In the genomic region with DNA sequence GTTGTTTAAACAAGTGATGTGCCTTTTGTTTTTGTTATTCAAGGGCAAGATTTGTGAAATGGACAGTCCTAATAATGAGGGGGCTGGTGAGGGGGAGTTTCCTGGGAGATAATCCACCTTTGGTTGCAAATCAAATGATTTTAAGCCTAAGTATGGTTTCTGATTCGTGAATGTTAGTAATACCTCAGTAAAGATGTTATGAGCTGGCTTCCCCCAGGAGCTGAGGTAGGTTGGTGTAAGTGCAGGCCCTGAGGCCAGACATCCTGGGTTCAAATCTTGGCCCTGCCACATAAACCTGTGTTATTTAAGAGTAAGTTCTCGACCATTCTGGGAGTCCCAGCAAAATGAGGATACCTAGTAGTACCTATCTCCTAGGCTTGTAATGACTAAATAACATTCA, we compare ENCODE assay signal across 9 cellular contexts. TPM values are rescaled to one million over a fixed set of nuclear protein-coding genes. Genes with fewer than 3 reads are reported as not detected.
DNase-seq lines count a peak whose midpoint lies in the region; ATAC-seq and TF ChIP-seq lines count a peak whose summit lies in the region.
"Had no signal": no experiment of that assay in that cellular context is flagged by ENCODE, and none has a peak within 500 bp of the region (broad histone marks: within the 10 kb centered on the region; RNA-seq: fewer than 3 reads in every experiment).

No MANE protein-coding gene starts in this region.

- peak overlapping the region; percentile 99 for H3K4me3 Mint-ChIP-seq in nephron progenitor cell

- intact Hi-C loops in HCT116 (cut with micrococcal nuclease): loop anchor here (5.0 kb wide), 1 partner anchor 61 kb away; a partner anchor contains a TSS

- no peak for TF ChIP-seq CTCF in AG09309 (IDR thresholded peaks at IDR 0.05; ENCODE audit: control insufficient read depth, insufficient read depth, low read depth, low read length, missing control alignments)
- no peak for TF ChIP-seq CTCF in HCT116 (IDR thresholded peaks at IDR 0.05 in 2 of 3, conservative IDR thresholded peaks at IDR 0.05 in 1 of 3; ENCODE audit: borderline replicate concordance in 1 of 3, insufficient read depth in 1 of 3, low read depth in 2 of 3, low read length in 2 of 3)
- no peak for TF ChIP-seq CTCF in astrocyte of the cerebellum (IDR thresholded peaks at IDR 0.05; ENCODE audit: low read depth, low read length, missing control alignments)
- no peak for TF ChIP-seq CTCF in nephron progenitor cell (IDR thresholded peaks at IDR 0.05)

- H3K27ac ChIP-seq in HCT116 (ENCODE audit: low read depth, low read length): no peak overlapping the region

- in situ Hi-C loops in astrocyte of the cerebellum (cut with HindIII; ENCODE audit: low sequenced_read_pairs): no loop called here

- POLR2A ChIA-PET in HCT116 (lab: Charles Lee): no interaction called here

- H3K36me3 Mint-ChIP-seq in nephron progenitor cell (ENCODE audit: low read depth): peaks cover 15% of the 10 kb centered on the region

- ATAC-seq in HCT116 (no peak), HG02642 (IDR thresholded peaks at IDR 0.05; ENCODE audit: poor library complexity, unreplicated experiment) (no peak)

- TF ChIP-seq RAD21 in HCT116 (IDR thresholded peaks at IDR 0.05; ENCODE audit: low read depth): no peak

- no peak overlapping the region for H3K9ac ChIP-seq in HCT116 (ENCODE audit: low read length)

- no peak overlapping the region for H2AFZ ChIP-seq in HCT116 (ENCODE audit: low read depth, low read length, poor library complexity, severe bottlenecking)

- H3K27me3 Mint-ChIP-seq in nephron progenitor cell (ENCODE audit: low read depth, poor library complexity): peaks cover 21% of the 10 kb centered on the region

- no peak overlapping the region for H3K27ac Mint-ChIP-seq in nephron progenitor cell

- peak overlapping the region; percentile 82 for H3K4me3 ChIP-seq in AG09309 (ENCODE audit: control insufficient read depth, low read depth, low read length)
- peak overlapping the region in 1 of 2 experiments; percentile 97; a peak in 2 of 4 replicates for H3K4me3 ChIP-seq in HCT116 (replicated peaks in 1 of 2; ENCODE audit: low read depth in 1 of 2, low read length in 2 of 2)
- peak overlapping the region; percentile 97 for H3K4me3 ChIP-seq in astrocyte of the cerebellum (ENCODE audit: low read depth, low read length)

- peaks cover 39% of the 10 kb centered on the region for H3K4me1 Mint-ChIP-seq in nephron progenitor cell

- H3K27me3 ChIP-seq in HCT116 (ENCODE audit: insufficient read depth, low read length): no peaks in the 10 kb centered on the region

- peaks cover 0 to 4% of the 10 kb centered on the region in 2 experiments; a peak in 1 of 4 replicates for H3K36me3 ChIP-seq in HCT116 (ENCODE audit: control insufficient read depth in 1 of 2, insufficient read depth in 2 of 2, low read length in 2 of 2)

- RAD21 ChIA-PET in HCT116 (lab: Charles Lee; ENCODE audit: low non-redundant PET in 1 of 2, low total read pairs in 2 of 2, uncharacterized antibody in 2 of 2, unreplicated experiment in 2 of 2): interaction anchor here in 1 of 2 experiments (1.0 kb wide), 1 partner anchor 90 kb away, joined by 3 read pairs; no protein-coding TSS in a partner anchor

- peak overlapping the region; percentile 90 for H3K4me2 ChIP-seq in HCT116 (ENCODE audit: low read length)

- TF ChIP-seq POLR2A in HCT116 (IDR thresholded peaks at IDR 0.05; ENCODE audit: borderline replicate concordance, extremely low read depth, insufficient read depth, insufficient read length): no peak

- no peaks in the 10 kb centered on the region for H3K9me2 ChIP-seq in HCT116 (ENCODE audit: insufficient read depth)

- CTCF ChIA-PET in HCT116 (lab: Charles Lee): no interaction called here

- no peaks in the 10 kb centered on the region for H4K20me1 ChIP-seq in HCT116 (ENCODE audit: insufficient read depth)

- no peaks in the 10 kb centered on the region for H3K9me3 Mint-ChIP-seq in nephron progenitor cell

- H3K9me3 ChIP-seq in HCT116 (ENCODE audit: control insufficient read depth in 1 of 2, insufficient read depth in 1 of 2, low read depth in 1 of 2, low read length in 2 of 2): no peaks in the 10 kb centered on the region

- BruUV-seq in HCT116 (replicated peaks; lab: Mats Ljungman, UMichigan): TSS peak; percentile 44

- peaks cover 2 to 18% of the 10 kb centered on the region in 2 experiments; a peak in 3 of 4 replicates for H3K4me1 ChIP-seq in HCT116 (ENCODE audit: control insufficient read depth in 1 of 2, insufficient read depth in 2 of 2, low read length in 2 of 2)

- H3K79me2 ChIP-seq in HCT116 (ENCODE audit: insufficient read depth, low read length): peaks cover 9% of the 10 kb centered on the region; the same call in 1 of the 2 replicates

- DNase-seq in AG09309 (ENCODE audit: low read depth) (no peak), HCT116 (ENCODE audit: low read depth, low spot score) (no peak), astrocyte of the cerebellum (ENCODE audit: low read depth) (no peak), nephron progenitor cell (no peak), glomerular visceral epithelial cell (ENCODE audit: extremely low spot score) (no peak), NCI-H526 treated with DMSO at 0.1 percent for 48 hours (lab: John Stamatoyannopoulos, UW) (no peak), SHP77 treated with DMSO at 0.1 percent for 48 hours (lab: John Stamatoyannopoulos, UW) (no peak)
- DNase-seq: NCI-H1417 treated with DMSO at 0.1 percent for 48 hours had no signal

TF ChIP-seq in HCT116, 20 proteins besides CTCF, POLR2A, EP300 and RAD21:
- TF ChIP-seq CEBPB (IDR thresholded peaks at IDR 0.05; ENCODE audit: low read depth): no peak
- no peak for TF ChIP-seq SRF (IDR thresholded peaks at IDR 0.05; ENCODE audit: low read depth)
- no peak for TF ChIP-seq POLR2AphosphoS5 (IDR thresholded peaks at IDR 0.05; ENCODE audit: low read depth, low read length)
- TF ChIP-seq EZH2 (IDR thresholded peaks at IDR 0.05): no peak
- TF ChIP-seq, protein P1, sequence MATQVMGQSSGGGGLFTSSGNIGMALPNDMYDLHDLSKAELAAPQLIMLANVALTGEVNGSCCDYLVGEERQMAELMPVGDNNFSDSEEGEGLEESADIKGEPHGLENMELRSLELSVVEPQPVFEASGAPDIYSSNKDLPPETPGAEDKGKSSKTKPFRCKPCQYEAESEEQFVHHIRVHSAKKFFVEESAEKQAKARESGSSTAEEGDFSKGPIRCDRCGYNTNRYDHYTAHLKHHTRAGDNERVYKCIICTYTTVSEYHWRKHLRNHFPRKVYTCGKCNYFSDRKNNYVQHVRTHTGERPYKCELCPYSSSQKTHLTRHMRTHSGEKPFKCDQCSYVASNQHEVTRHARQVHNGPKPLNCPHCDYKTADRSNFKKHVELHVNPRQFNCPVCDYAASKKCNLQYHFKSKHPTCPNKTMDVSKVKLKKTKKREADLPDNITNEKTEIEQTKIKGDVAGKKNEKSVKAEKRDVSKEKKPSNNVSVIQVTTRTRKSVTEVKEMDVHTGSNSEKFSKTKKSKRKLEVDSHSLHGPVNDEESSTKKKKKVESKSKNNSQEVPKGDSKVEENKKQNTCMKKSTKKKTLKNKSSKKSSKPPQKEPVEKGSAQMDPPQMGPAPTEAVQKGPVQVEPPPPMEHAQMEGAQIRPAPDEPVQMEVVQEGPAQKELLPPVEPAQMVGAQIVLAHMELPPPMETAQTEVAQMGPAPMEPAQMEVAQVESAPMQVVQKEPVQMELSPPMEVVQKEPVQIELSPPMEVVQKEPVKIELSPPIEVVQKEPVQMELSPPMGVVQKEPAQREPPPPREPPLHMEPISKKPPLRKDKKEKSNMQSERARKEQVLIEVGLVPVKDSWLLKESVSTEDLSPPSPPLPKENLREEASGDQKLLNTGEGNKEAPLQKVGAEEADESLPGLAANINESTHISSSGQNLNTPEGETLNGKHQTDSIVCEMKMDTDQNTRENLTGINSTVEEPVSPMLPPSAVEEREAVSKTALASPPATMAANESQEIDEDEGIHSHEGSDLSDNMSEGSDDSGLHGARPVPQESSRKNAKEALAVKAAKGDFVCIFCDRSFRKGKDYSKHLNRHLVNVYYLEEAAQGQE (IDR thresholded peaks at IDR 0.05; ENCODE audit: low read depth): no peak
- TF ChIP-seq, protein P2, sequence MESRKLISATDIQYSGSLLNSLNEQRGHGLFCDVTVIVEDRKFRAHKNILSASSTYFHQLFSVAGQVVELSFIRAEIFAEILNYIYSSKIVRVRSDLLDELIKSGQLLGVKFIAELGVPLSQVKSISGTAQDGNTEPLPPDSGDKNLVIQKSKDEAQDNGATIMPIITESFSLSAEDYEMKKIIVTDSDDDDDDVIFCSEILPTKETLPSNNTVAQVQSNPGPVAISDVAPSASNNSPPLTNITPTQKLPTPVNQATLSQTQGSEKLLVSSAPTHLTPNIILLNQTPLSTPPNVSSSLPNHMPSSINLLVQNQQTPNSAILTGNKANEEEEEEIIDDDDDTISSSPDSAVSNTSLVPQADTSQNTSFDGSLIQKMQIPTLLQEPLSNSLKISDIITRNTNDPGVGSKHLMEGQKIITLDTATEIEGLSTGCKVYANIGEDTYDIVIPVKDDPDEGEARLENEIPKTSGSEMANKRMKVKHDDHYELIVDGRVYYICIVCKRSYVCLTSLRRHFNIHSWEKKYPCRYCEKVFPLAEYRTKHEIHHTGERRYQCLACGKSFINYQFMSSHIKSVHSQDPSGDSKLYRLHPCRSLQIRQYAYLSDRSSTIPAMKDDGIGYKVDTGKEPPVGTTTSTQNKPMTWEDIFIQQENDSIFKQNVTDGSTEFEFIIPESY (IDR thresholded peaks at IDR 0.05; ENCODE audit: extremely low read depth, insufficient replicate concordance, low read length): no peak
- no peak for TF ChIP-seq FOSL1 (IDR thresholded peaks at IDR 0.05; ENCODE audit: low read depth)
- TF ChIP-seq, protein P3, sequence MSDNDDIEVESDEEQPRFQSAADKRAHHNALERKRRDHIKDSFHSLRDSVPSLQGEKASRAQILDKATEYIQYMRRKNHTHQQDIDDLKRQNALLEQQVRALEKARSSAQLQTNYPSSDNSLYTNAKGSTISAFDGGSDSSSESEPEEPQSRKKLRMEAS (IDR thresholded peaks at IDR 0.05): no peak
- TF ChIP-seq, protein P4, sequence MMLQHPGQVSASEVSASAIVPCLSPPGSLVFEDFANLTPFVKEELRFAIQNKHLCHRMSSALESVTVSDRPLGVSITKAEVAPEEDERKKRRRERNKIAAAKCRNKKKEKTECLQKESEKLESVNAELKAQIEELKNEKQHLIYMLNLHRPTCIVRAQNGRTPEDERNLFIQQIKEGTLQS (IDR thresholded peaks at IDR 0.05): no peak
- no peak for TF ChIP-seq EZH2phosphoT487 (IDR thresholded peaks at IDR 0.05; ENCODE audit: borderline replicate concordance)
- no peak for TF ChIP-seq SP1 (IDR thresholded peaks at IDR 0.05; ENCODE audit: low read depth)
- TF ChIP-seq JUND (IDR thresholded peaks at IDR 0.05): no peak
TF ChIP-seq in HCT116: peak in this region for 0.

RNA-seq across cellular contexts. Expression of a gene that starts 1.5 kb away (rescaled TPM):
- 7.4 TPM for total RNA-seq in HCT116 (2021; ENCODE audit: unreplicated experiment)
- 2.4 and 2.8 TPM in 2 replicates for polyA plus RNA-seq in HCT116 (2012)

RNA-seq across cellular contexts. Expression of a gene that starts 13.1 kb away (rescaled TPM):
- total RNA-seq in HCT116 (2021; ENCODE audit: unreplicated experiment): not detected
- polyA plus RNA-seq in HCT116 (2012): 0.09 TPM in 1 of 2 replicates, not detected in the other

RNA-seq across cellular contexts. Expression of a gene that starts 36.2 kb away (rescaled TPM):
- 10.7 TPM for total RNA-seq in HCT116 (2021; ENCODE audit: unreplicated experiment)
- 5.7 and 10.2 TPM in 2 replicates for polyA plus RNA-seq in HCT116 (2012)
